Comparison of ENCODE assay signal across 8 cellular contexts in genomic region chr14:26984318-26985177, GRCh38.
DNase-seq lines count a peak whose midpoint lies in the region; ATAC-seq and TF ChIP-seq lines count a peak whose summit lies in the region.

No MANE protein-coding gene starts in this region.

- no peaks in the 10 kb centered on the region for H3K4me1 Mint-ChIP-seq in stimulated activated naive B cell treated with anti-CD40 and anti-IgM and Interleukin-4, amounts not matched to agents 10 μg/mL and 1 μg/mL and 100 μg/mL, for 72 hours

- no peak overlapping the region for H3K27ac Mint-ChIP-seq in stimulated activated naive B cell treated with anti-CD40 and anti-IgM and Interleukin-4, amounts not matched to agents 10 μg/mL and 1 μg/mL and 100 μg/mL, for 72 hours

- WGBS in iPS DF 6.9 (ENCODE audit: insufficient coverage, insufficient read length): no CpG with 5 or more reads among the region's 9 CpGs

- no peaks in the 10 kb centered on the region; the same call in 1 of the 2 replicates for H3K4me1 ChIP-seq in iPS DF 6.9 (ENCODE audit: control insufficient read depth, insufficient read depth, low read length)

- peak; percentile 86 for TF ChIP-seq CTCF in astrocyte of the cerebellum (IDR thresholded peaks at IDR 0.05; ENCODE audit: low read depth, low read length, missing control alignments)

- ATAC-seq in HG02623 (IDR thresholded peaks at IDR 0.05; ENCODE audit: unreplicated experiment): peak; percentile 60
- peak; percentile 66 to 68 for ATAC-seq in stimulated activated naive B cell treated with anti-CD40 and anti-IgM and Interleukin-4, amounts not matched to agents 10 μg/mL and 1 μg/mL and 100 μg/mL, for 72 hours (replicated peaks)
- ATAC-seq in GM21447 (IDR thresholded peaks at IDR 0.05; ENCODE audit: unreplicated experiment): no peak
- no peak for ATAC-seq in GM18520 (IDR thresholded peaks at IDR 0.05; ENCODE audit: unreplicated experiment)

- in situ Hi-C loops in astrocyte of the cerebellum (cut with HindIII; ENCODE audit: low sequenced_read_pairs): no loop called here

- no peaks in the 10 kb centered on the region for H3K9me3 ChIP-seq in iPS DF 6.9 (ENCODE audit: control insufficient read depth, insufficient read depth, low read length)

- H3K9me3 Mint-ChIP-seq in stimulated activated naive B cell treated with anti-CD40 and anti-IgM and Interleukin-4, amounts not matched to agents 10 μg/mL and 1 μg/mL and 100 μg/mL, for 72 hours: no peaks in the 10 kb centered on the region

- no peak overlapping the region for H3K4me3 Mint-ChIP-seq in stimulated activated naive B cell treated with anti-CD40 and anti-IgM and Interleukin-4, amounts not matched to agents 10 μg/mL and 1 μg/mL and 100 μg/mL, for 72 hours

- no peaks in the 10 kb centered on the region for H3K27me3 ChIP-seq in iPS DF 6.9 (ENCODE audit: control insufficient read depth, insufficient read depth, low read length)

- H3K4me3 ChIP-seq in astrocyte of the cerebellum (ENCODE audit: low read depth, low read length): no peak overlapping the region
- H3K4me3 ChIP-seq in iPS DF 6.9 (ENCODE audit: low read length): no peak overlapping the region

- DNase-seq in DMS53 (lab: John Stamatoyannopoulos, UW) (peak; percentile 78), NCI-H446 (lab: John Stamatoyannopoulos, UW) (peak; percentile 84 to 91), astrocyte of the cerebellum (ENCODE audit: low read depth) (peak; percentile 64), iPS DF 6.9 (ENCODE audit: low read depth, low spot score) (peak; percentile 61)
- no peak for DNase-seq in stimulated activated naive B cell treated with anti-CD40 and anti-IgM and Interleukin-4, amounts not matched to agents 10 μg/mL and 1 μg/mL and 100 μg/mL, for 72 hours

- no peak overlapping the region for H3K27ac ChIP-seq in iPS DF 6.9 (ENCODE audit: low read length)

- no peaks in the 10 kb centered on the region for H3K27me3 Mint-ChIP-seq in stimulated activated naive B cell treated with anti-CD40 and anti-IgM and Interleukin-4, amounts not matched to agents 10 μg/mL and 1 μg/mL and 100 μg/mL, for 72 hours

- H3K36me3 Mint-ChIP-seq in stimulated activated naive B cell treated with anti-CD40 and anti-IgM and Interleukin-4, amounts not matched to agents 10 μg/mL and 1 μg/mL and 100 μg/mL, for 72 hours: no peaks in the 10 kb centered on the region

- H3K36me3 ChIP-seq in iPS DF 6.9 (ENCODE audit: control insufficient read depth, insufficient read depth, low read length): no peaks in the 10 kb centered on the region

Comparison
In these comparisons a context has a peak if more than half of its experiments do, and no peak if none do; other contexts are left out.
1. ATAC-seq: peak in HG02623 (single experiment) and stimulated activated naive B cell treated with anti-CD40 and anti-IgM and Interleukin-4, amounts not matched to agents 10 μg/mL and 1 μg/mL and 100 μg/mL, for 72 hours (2 of 2); none in GM21447 (single experiment) and GM18520 (single experiment).